In the genomic region with DNA sequence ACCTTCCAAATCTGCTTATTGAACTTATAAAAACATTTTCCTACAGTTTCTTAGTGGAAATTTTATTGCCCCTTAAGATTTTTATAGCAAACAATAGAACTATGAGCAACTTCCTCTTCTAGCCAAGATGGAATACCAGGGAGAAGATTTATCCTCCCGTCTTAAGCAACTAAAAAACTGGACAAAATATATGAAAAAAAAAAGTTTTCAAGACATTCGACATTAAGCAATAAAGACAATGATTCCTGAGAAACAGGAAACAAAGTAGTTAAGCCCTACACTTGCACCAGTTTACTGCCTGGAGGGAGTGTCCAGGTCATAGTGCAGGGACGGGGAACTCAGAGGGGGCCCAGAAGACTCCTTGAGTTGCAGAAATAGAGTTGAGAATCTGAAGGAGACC, we compare ENCODE assay signal across 14 cellular contexts.
"Had no signal": no experiment of that assay in that cellular context is flagged by ENCODE, and none has a peak within 500 bp of the region (broad histone marks: within the 10 kb centered on the region; RNA-seq: fewer than 3 reads in every experiment).

No MANE protein-coding gene starts in this region.

- H3K9me3 ChIP-seq: heart left ventricle, left lung had no signal

- H2AFZ ChIP-seq: neural progenitor cell, parathyroid adenoma had no signal

- H3K4me1 Mint-ChIP-seq: neural progenitor cell had no signal

- DNase-seq: activated CD4-positive, alpha-beta T cell treated with anti-CD3 and anti-CD28 coated beads, Interleukin-2, amount 50 U/mL, for 1 hour; activated effector memory CD4-positive, alpha-beta T cell treated with Interleukin-2 at 50 U/mL for 16 hours; cerebellar nuclear complex; dorsolateral prefrontal cortex; heart left ventricle; left lung; retina; stimulated activated CD4-positive, alpha-beta T cell treated with anti-CD3 and anti-CD28 coated beads, Interleukin-4, amount 100 ng/mL, for 4 hours; T-helper 2 cell had no signal

- H3K27ac Mint-ChIP-seq: memory B cell, neural progenitor cell had no signal

- H3K27ac ChIP-seq: dorsolateral prefrontal cortex, heart left ventricle, left lung, neural progenitor cell, parathyroid adenoma had no signal

- H3K79me2 ChIP-seq: parathyroid adenoma had no signal

- H3K9ac ChIP-seq: neural progenitor cell, parathyroid adenoma had no signal

- H3K9me3 Mint-ChIP-seq: memory B cell, neural progenitor cell had no signal

- H3K4me3 ChIP-seq: dorsolateral prefrontal cortex, heart left ventricle, left lung, neural progenitor cell had no signal

- H3K27me3 Mint-ChIP-seq: activated naive CD8-positive, alpha-beta T cell; memory B cell had no signal

- H3K4me1 ChIP-seq: neural progenitor cell, parathyroid adenoma had no signal

- H3K4me3 Mint-ChIP-seq: memory B cell, neural progenitor cell had no signal

- H3K36me3 Mint-ChIP-seq: memory B cell, neural progenitor cell had no signal

- H3K36me3 ChIP-seq: heart left ventricle, left lung, neural progenitor cell had no signal

- H3K27me3 ChIP-seq: left lung, neural progenitor cell had no signal

- ATAC-seq: esophagus mucosa, heart left ventricle, left lung had no signal

- H3K4me2 ChIP-seq: neural progenitor cell had no signal
